ENCODE assay signal across 8 cellular contexts in the genomic region with DNA sequence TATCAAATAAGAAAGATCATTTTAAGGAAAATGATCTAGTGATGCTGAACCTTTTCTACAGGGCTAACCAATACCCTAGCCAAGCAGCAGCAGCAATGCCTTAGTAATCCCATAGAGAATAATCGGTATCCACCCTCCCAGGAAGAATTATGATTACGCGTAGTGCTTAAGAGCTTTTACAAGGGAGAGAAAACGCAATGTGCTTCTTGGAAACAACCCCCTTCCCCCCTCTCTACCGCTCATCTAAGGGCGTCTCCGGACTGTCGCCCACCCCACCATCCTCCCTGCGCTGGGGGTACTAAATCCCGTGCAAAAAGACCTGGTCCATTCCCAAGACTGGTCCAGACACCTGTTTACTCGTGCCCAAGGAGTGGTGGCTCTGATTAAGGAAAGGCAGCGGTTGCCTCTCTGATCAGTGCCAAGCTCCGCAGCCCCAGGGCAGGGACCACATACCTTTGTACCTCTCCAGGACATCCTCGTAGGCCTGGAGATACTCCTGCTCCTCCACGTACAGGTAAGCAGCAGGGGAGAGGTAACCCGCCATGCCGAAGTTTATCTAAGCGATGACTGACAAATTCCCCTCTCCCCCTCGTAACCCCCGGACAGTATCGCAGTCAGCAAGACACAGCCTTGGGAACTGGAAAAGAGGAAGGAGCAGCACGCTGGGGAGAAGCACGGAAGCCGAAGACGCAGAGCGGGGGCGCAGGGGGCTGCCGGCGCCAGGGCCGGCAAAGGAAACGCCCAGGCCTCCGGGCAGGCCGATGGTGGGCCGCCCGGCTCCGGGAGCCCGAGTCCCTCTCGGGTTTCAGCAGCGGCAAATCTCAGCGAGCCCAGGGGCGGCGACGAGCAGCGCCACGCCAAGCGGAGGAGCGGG.
A peak's percentile ranks its signal among the peaks of the same experiment; 100 is the strongest.
DNase-seq lines count a peak whose midpoint lies in the region; ATAC-seq lines count a peak whose summit lies in the region.

No MANE protein-coding gene starts in this region.

- no peaks in the 10 kb centered on the region for H3K9me3 ChIP-seq in stomach smooth muscle (ENCODE audit: control insufficient read depth in 2 of 2, low read length in 2 of 2)

- H3K27me3 ChIP-seq in stomach smooth muscle (ENCODE audit: control insufficient read depth in 1 of 2, insufficient read depth in 2 of 2, low read length in 2 of 2), result no peaks in the 10 kb centered on the region

- peak overlapping the region; percentile 95 to 97 for H3K4me3 ChIP-seq in stomach smooth muscle (ENCODE audit: low read length in 2 of 2)

- peak overlapping the region; percentile 82 to 96 for H3K9ac ChIP-seq in stomach smooth muscle (ENCODE audit: low read length in 2 of 2)

- DNase-seq in COR-L47 (lab: John Stamatoyannopoulos, UW) (peak; percentile 66), RPMI7951 (ENCODE audit: low read depth) (peak; percentile 52), cerebellum (ENCODE audit: low spot score) (peak; percentile 10), left lobe of liver (ENCODE audit: low spot score) (no peak), activated gamma-delta T cell treated with Interleukin-2 at 50 U/mL for 16 hours (no peak)

- H3K4me1 ChIP-seq in stomach smooth muscle (ENCODE audit: control insufficient read depth, insufficient read depth, low read length), result no peaks in the 10 kb centered on the region

- H3K27ac ChIP-seq in stomach smooth muscle (ENCODE audit: low read length), result peak overlapping the region; percentile 69

- no peaks in the 10 kb centered on the region for H3K36me3 ChIP-seq in stomach smooth muscle (ENCODE audit: control insufficient read depth in 2 of 2, insufficient read depth in 2 of 2, low read length in 2 of 2)

- peak; percentile 18 for ATAC-seq in GM19397 (IDR thresholded peaks at IDR 0.05; ENCODE audit: unreplicated experiment)
- peak; percentile 18 for ATAC-seq in HG03442 (IDR thresholded peaks at IDR 0.05; ENCODE audit: unreplicated experiment)
- ATAC-seq in left lobe of liver, result peak; percentile 44

Comparison
In these comparisons a context has a peak if more than half of its experiments do, and no peak if none do; other contexts are left out.
1. DNase-seq: peak in COR-L47 (single experiment), RPMI7951 (single experiment) and cerebellum (single experiment); none in left lobe of liver (single experiment) and activated gamma-delta T cell treated with Interleukin-2 at 50 U/mL for 16 hours (single experiment).
2. Peak in every context shown above with its lines, with median percentiles within 50 percentile points of each other: ATAC-seq.